In genomic region chr17:47841488-47842308, GRCh38 we compare ENCODE assay signal across 9 cellular contexts. TPM values are rescaled to one million over a fixed set of nuclear protein-coding genes. Genes with fewer than 3 reads are reported as not detected.
DNase-seq lines count a peak whose midpoint lies in the region; ATAC-seq and TF ChIP-seq lines count a peak whose summit lies in the region.
"Had no signal": no experiment of that assay in that cellular context is flagged by ENCODE, and none has a peak within 500 bp of the region (broad histone marks: within the 10 kb centered on the region; RNA-seq: fewer than 3 reads in every experiment).

No MANE protein-coding gene starts in this region.

- H3K9me3 Mint-ChIP-seq in activated CD8-positive, alpha-beta T cell treated with anti-CD3 and anti-CD28 coated beads for 36 hours, result no peaks in the 10 kb centered on the region
- H3K9me3 Mint-ChIP-seq in immature natural killer cell, result no peaks in the 10 kb centered on the region
- no peaks in the 10 kb centered on the region for H3K9me3 Mint-ChIP-seq in stimulated activated naive CD8-positive, alpha-beta T cell treated with anti-CD3 and anti-CD28 coated beads, Interleukin-15, amount 100 ng/mL, for 72 hours

- CTCF ChIA-PET in activated CD8-positive, alpha-beta T cell treated with anti-CD3 and anti-CD28 coated beads for 36 hours (lab: Charles Lee), result interaction anchor here (0.8 to 20.8 kb wide), 24 partner anchors 10 to 180 kb away, joined by 3 to 586 read pairs (median 5); partner anchors contain the start of genes CDK5RAP3, LRRC46, MRPL10 and PNPO

- peaks cover 27% of the 10 kb centered on the region for H3K4me1 Mint-ChIP-seq in activated CD8-positive, alpha-beta T cell treated with anti-CD3 and anti-CD28 coated beads for 36 hours (ENCODE audit: low read depth)
- H3K4me1 Mint-ChIP-seq in immature natural killer cell, result peaks cover 17 to 30% of the 10 kb centered on the region in 2 donors
- peaks cover 47% of the 10 kb centered on the region for H3K4me1 Mint-ChIP-seq in stimulated activated naive CD8-positive, alpha-beta T cell treated with anti-CD3 and anti-CD28 coated beads, Interleukin-15, amount 100 ng/mL, for 72 hours

- DNase-seq in NCI-H748 (lab: John Stamatoyannopoulos, UW; ENCODE audit: unreplicated experiment) (peak; percentile 18), NCI-H748 treated with DMSO at 0.1 percent for 48 hours (lab: John Stamatoyannopoulos, UW) (no peak), immature natural killer cell (no peak), GM20000 (ENCODE audit: low spot score) (no peak)
- DNase-seq in activated CD8-positive, alpha-beta T cell treated with anti-CD3 and anti-CD28 coated beads for 36 hours, result no peak
- DNase-seq in stimulated activated naive CD8-positive, alpha-beta T cell treated with anti-CD3 and anti-CD28 coated beads, Interleukin-15, amount 100 ng/mL, for 72 hours, result no peak

- peak; percentile 61 for TF ChIP-seq CTCF in activated CD8-positive, alpha-beta T cell treated with anti-CD3 and anti-CD28 coated beads for 36 hours (IDR thresholded peaks at IDR 0.05)
- TF ChIP-seq CTCF in GM20000 (IDR thresholded peaks at IDR 0.05; ENCODE audit: extremely low read depth, missing control alignments), result no peak

- no peaks in the 10 kb centered on the region for H3K36me3 Mint-ChIP-seq in activated CD8-positive, alpha-beta T cell treated with anti-CD3 and anti-CD28 coated beads for 36 hours (ENCODE audit: low read depth)
- peaks cover 0 to 3% (median 0%) of the 10 kb centered on the region in 3 donors for H3K36me3 Mint-ChIP-seq in immature natural killer cell

- H3K27ac Mint-ChIP-seq in activated CD8-positive, alpha-beta T cell treated with anti-CD3 and anti-CD28 coated beads for 36 hours, result peak overlapping the region; percentile 91
- peak overlapping the region; percentile 64 to 94 (median 91) for H3K27ac Mint-ChIP-seq in immature natural killer cell
- H3K27ac Mint-ChIP-seq in stimulated activated naive CD8-positive, alpha-beta T cell treated with anti-CD3 and anti-CD28 coated beads, Interleukin-15, amount 100 ng/mL, for 72 hours, result peak overlapping the region; percentile 88 to 94

- peaks cover 23% of the 10 kb centered on the region for H3K27me3 Mint-ChIP-seq in activated CD8-positive, alpha-beta T cell treated with anti-CD3 and anti-CD28 coated beads for 36 hours
- peaks cover 6 to 10% (median 7%) of the 10 kb centered on the region in 3 donors for H3K27me3 Mint-ChIP-seq in immature natural killer cell (ENCODE audit: low read depth in 3 of 3)
- H3K27me3 Mint-ChIP-seq in stimulated activated naive CD8-positive, alpha-beta T cell treated with anti-CD3 and anti-CD28 coated beads, Interleukin-15, amount 100 ng/mL, for 72 hours, result peaks cover 30% of the 10 kb centered on the region

- POLR2A ChIA-PET in activated CD8-positive, alpha-beta T cell treated with anti-CD3 and anti-CD28 coated beads for 36 hours (lab: Charles Lee), result interaction anchor here (0.8 to 1.6 kb wide), 8 partner anchors 10 to 64 kb away, joined by 3 to 15 read pairs (median 5); partner anchors contain the start of genes LRRC46, MRPL10, SP2 and SP6

- no peak for ATAC-seq in activated CD8-positive, alpha-beta T cell treated with anti-CD3 and anti-CD28 coated beads for 36 hours
- ATAC-seq in stimulated activated naive CD8-positive, alpha-beta T cell treated with anti-CD3 and anti-CD28 coated beads, Interleukin-15, amount 100 ng/mL, for 72 hours, result no peak
- ATAC-seq in GM21423 (IDR thresholded peaks at IDR 0.05; ENCODE audit: unreplicated experiment) (no peak), HG03432 (IDR thresholded peaks at IDR 0.05; ENCODE audit: unreplicated experiment) (no peak)

- peak overlapping the region; percentile 92 for H3K4me3 Mint-ChIP-seq in activated CD8-positive, alpha-beta T cell treated with anti-CD3 and anti-CD28 coated beads for 36 hours
- H3K4me3 Mint-ChIP-seq in immature natural killer cell, result peak overlapping the region; percentile 93 to 97 (median 95)
- H3K4me3 Mint-ChIP-seq in stimulated activated naive CD8-positive, alpha-beta T cell treated with anti-CD3 and anti-CD28 coated beads, Interleukin-15, amount 100 ng/mL, for 72 hours, result peak overlapping the region; percentile 93 to 95

- intact Hi-C loops in activated CD8-positive, alpha-beta T cell treated with anti-CD3 and anti-CD28 coated beads for 36 hours (cut with micrococcal nuclease), result loop anchor here (1.0 kb wide), 1 partner anchor 49 kb away; no protein-coding TSS in a partner anchor

RNA-seq across cellular contexts. Expression of gene SCRN2, which starts 0.6 kb away (rescaled TPM):
- 10 to 100 TPM; 21.0 to 23.8 TPM for total RNA-seq in activated CD8-positive, alpha-beta T cell treated with anti-CD3 and anti-CD28 coated beads for 36 hours
- polyA plus RNA-seq in immature natural killer cell, result 10 to 100 TPM; 17.7 to 41.2 (median 22.5) TPM

RNA-seq across cellular contexts. Expression of gene SP6, which starts 9.3 kb away (rescaled TPM):
- under 1 TPM; 0.13 to 0.18 TPM for total RNA-seq in activated CD8-positive, alpha-beta T cell treated with anti-CD3 and anti-CD28 coated beads for 36 hours
- polyA plus RNA-seq in immature natural killer cell, result not detected

RNA-seq across cellular contexts. Expression of gene LRRC46, which starts 10.2 kb away (rescaled TPM):
- total RNA-seq in activated CD8-positive, alpha-beta T cell treated with anti-CD3 and anti-CD28 coated beads for 36 hours, result under 1 TPM; 0.38 to 0.67 TPM
- under 1 TPM in 2 of 3 donors, not detected in 1; 0.66 to 0.82 TPM for polyA plus RNA-seq in immature natural killer cell
- total RNA-seq: lung microvascular endothelial cell had no signal

RNA-seq across cellular contexts. Expression of gene MRPL10, which starts 10.4 kb away (rescaled TPM):
- total RNA-seq in activated CD8-positive, alpha-beta T cell treated with anti-CD3 and anti-CD28 coated beads for 36 hours, result 10 to 100 TPM; 66.5 to 67.0 TPM
- polyA plus RNA-seq in immature natural killer cell, result 100 to 1,000 TPM in 2 of 3 donors, 10 to 100 TPM in 1; 50.5 to 189 (median 114) TPM

RNA-seq across cellular contexts. Expression of gene OSBPL7, which starts 20.1 kb away (rescaled TPM):
- total RNA-seq in activated CD8-positive, alpha-beta T cell treated with anti-CD3 and anti-CD28 coated beads for 36 hours, result 10 to 100 TPM; 18.0 to 19.8 TPM
- polyA plus RNA-seq in immature natural killer cell, result 1 to 10 TPM; 2.7 to 7.5 (median 3.8) TPM
